8 cellular contexts compared by ENCODE assay signal in genomic region chr15:60389261-60390077, GRCh38. TPM values are rescaled to one million over a fixed set of nuclear protein-coding genes. Genes with fewer than 3 reads are reported as not detected.
A peak's percentile ranks its signal among the peaks of the same experiment; 100 is the strongest.
DNase-seq lines count a peak whose midpoint lies in the region; ATAC-seq, FAIRE-seq and TF ChIP-seq lines count a peak whose summit lies in the region.

No MANE protein-coding gene starts in this region.

- no peak for TF ChIP-seq CTCF in osteocyte (IDR thresholded peaks at IDR 0.05)

- peaks cover 58% of the 10 kb centered on the region for H3K4me1 Mint-ChIP-seq in activated naive CD8-positive, alpha-beta T cell treated with anti-CD3 and anti-CD28 coated beads, Interleukin-2, amount 50 U/mL, for 24 hours
- H3K4me1 Mint-ChIP-seq in osteocyte (ENCODE audit: unreplicated experiment), result peaks cover 93% of the 10 kb centered on the region

- DNase-seq in GM19239 (ENCODE audit: insufficient read length, low spot score), result no peak
- no peak for DNase-seq in activated naive CD8-positive, alpha-beta T cell treated with anti-CD3 and anti-CD28 coated beads, Interleukin-2, amount 50 U/mL, for 24 hours
- no peak for DNase-seq in osteocyte (ENCODE audit: extremely low spot score, unreplicated experiment)
- no peak for DNase-seq in NCI-H146 treated with DMSO at 0.1 percent for 48 hours (lab: John Stamatoyannopoulos, UW; ENCODE audit: unreplicated experiment)
- no peak for DNase-seq in NCI-H510A (lab: John Stamatoyannopoulos, UW)
- no peak for DNase-seq in SK-N-DZ (ENCODE audit: low spot score)

- H3K27me3 Mint-ChIP-seq in activated naive CD8-positive, alpha-beta T cell treated with anti-CD3 and anti-CD28 coated beads, Interleukin-2, amount 50 U/mL, for 24 hours, result no peaks in the 10 kb centered on the region
- H3K27me3 Mint-ChIP-seq in osteocyte (ENCODE audit: unreplicated experiment), result no peaks in the 10 kb centered on the region

- peak; percentile 18 for FAIRE-seq in GM19239 (lab: Jason Lieb, UNC)

- no peaks in the 10 kb centered on the region for H3K9me3 Mint-ChIP-seq in activated naive CD8-positive, alpha-beta T cell treated with anti-CD3 and anti-CD28 coated beads, Interleukin-2, amount 50 U/mL, for 24 hours
- H3K9me3 Mint-ChIP-seq in osteocyte (ENCODE audit: unreplicated experiment), result no peaks in the 10 kb centered on the region

- H3K4me3 Mint-ChIP-seq in activated naive CD8-positive, alpha-beta T cell treated with anti-CD3 and anti-CD28 coated beads, Interleukin-2, amount 50 U/mL, for 24 hours, result peak overlapping the region; percentile 45
- peak overlapping the region; percentile 72 for H3K4me3 Mint-ChIP-seq in osteocyte (ENCODE audit: unreplicated experiment)

- peak overlapping the region; percentile 52 for H3K27ac Mint-ChIP-seq in activated naive CD8-positive, alpha-beta T cell treated with anti-CD3 and anti-CD28 coated beads, Interleukin-2, amount 50 U/mL, for 24 hours
- peak overlapping the region; percentile 95 for H3K27ac Mint-ChIP-seq in osteocyte (ENCODE audit: unreplicated experiment)

- H3K36me3 Mint-ChIP-seq in activated naive CD8-positive, alpha-beta T cell treated with anti-CD3 and anti-CD28 coated beads, Interleukin-2, amount 50 U/mL, for 24 hours (ENCODE audit: low read depth), result peaks cover 14% of the 10 kb centered on the region
- H3K36me3 Mint-ChIP-seq in osteocyte (ENCODE audit: unreplicated experiment), result peaks cover 42% of the 10 kb centered on the region

- ATAC-seq in HG03175 (IDR thresholded peaks at IDR 0.05; ENCODE audit: unreplicated experiment) (peak; percentile 66), GM18519 (IDR thresholded peaks at IDR 0.05; ENCODE audit: low FRiP score, unreplicated experiment) (no peak)
- ATAC-seq in activated naive CD8-positive, alpha-beta T cell treated with anti-CD3 and anti-CD28 coated beads, Interleukin-2, amount 50 U/mL, for 24 hours, result peak; percentile 94

RNA-seq across cellular contexts. Expression of gene ANXA2, which starts 8.3 kb away (rescaled TPM):
- total RNA-seq in osteocyte, result 2,961 and 3,149 TPM in 2 replicates
- polyA plus RNA-seq in SK-N-DZ (2014; cell fraction: cytosol; rRNA removed), result 41.3 and 47.6 TPM in 2 replicates
- polyA plus RNA-seq in SK-N-DZ (2014; cell fraction: nucleus; rRNA removed), result 24.6 and 24.8 TPM in 2 replicates
